14 cellular contexts compared by ENCODE assay signal in genomic region chr5:150469718-150470470, GRCh38. TPM values are rescaled to one million over a fixed set of nuclear protein-coding genes. Genes with fewer than 3 reads are reported as not detected.
DNase-seq lines count a peak whose midpoint lies in the region; ATAC-seq and TF ChIP-seq lines count a peak whose summit lies in the region.
"Had no signal": no experiment of that assay in that cellular context is flagged by ENCODE, and none has a peak within 500 bp of the region (broad histone marks: within the 10 kb centered on the region; RNA-seq: fewer than 3 reads in every experiment).

No MANE protein-coding gene starts in this region.

- POLR2A ChIA-PET in CD8-positive, alpha-beta T cell (lab: Charles Lee): no interaction called here

- no peaks in the 10 kb centered on the region for H3K4me1 ChIP-seq in CD8-positive, alpha-beta T cell (ENCODE audit: insufficient read depth, low read length)

- CTCF ChIA-PET in CD8-positive, alpha-beta T cell (lab: Charles Lee): no interaction called here

- H3K36me3 Mint-ChIP-seq in CD8-positive, alpha-beta T cell: no peaks in the 10 kb centered on the region
- H3K36me3 Mint-ChIP-seq: brain had no signal

- no peaks in the 10 kb centered on the region for H3K36me3 ChIP-seq in CD8-positive, alpha-beta T cell (ENCODE audit: insufficient read depth, low read length)

- H3K4me3 Mint-ChIP-seq in CD8-positive, alpha-beta T cell: no peak overlapping the region
- H3K4me3 Mint-ChIP-seq: brain had no signal

- H3K4me3 ChIP-seq in fibroblast of pulmonary artery (replicated peaks; ENCODE audit: low read depth, low read length) (no peak overlapping the region), skeletal muscle cell (ENCODE audit: low read depth, low read length) (no peak overlapping the region)
- H3K4me3 ChIP-seq in CD8-positive, alpha-beta T cell (ENCODE audit: low read depth, low read length): no peak overlapping the region

- no peaks in the 10 kb centered on the region for H3K9me3 Mint-ChIP-seq in CD8-positive, alpha-beta T cell

- no peak overlapping the region for H3K27ac Mint-ChIP-seq in CD8-positive, alpha-beta T cell
- H3K27ac Mint-ChIP-seq: brain had no signal

- H3K27ac ChIP-seq in CD8-positive, alpha-beta T cell (ENCODE audit: low read depth, low read length): no peak overlapping the region

- no peak for ATAC-seq in CD8-positive, alpha-beta T cell

- peaks cover 2% of the 10 kb centered on the region for H3K27me3 Mint-ChIP-seq in CD8-positive, alpha-beta T cell (ENCODE audit: low read depth)
- H3K27me3 Mint-ChIP-seq: brain had no signal

- no peak for TF ChIP-seq CTCF in fibroblast of pulmonary artery (IDR thresholded peaks at IDR 0.05; ENCODE audit: low read length, missing control alignments)
- no peak for TF ChIP-seq CTCF in CD8-positive, alpha-beta T cell (IDR thresholded peaks at IDR 0.05)

- H3K4me1 Mint-ChIP-seq in CD8-positive, alpha-beta T cell (ENCODE audit: low read depth): no peaks in the 10 kb centered on the region
- H3K4me1 Mint-ChIP-seq: brain had no signal

- no peaks in the 10 kb centered on the region for H3K27me3 ChIP-seq in CD8-positive, alpha-beta T cell (ENCODE audit: insufficient read depth, low read length)

- peak; percentile 99 for DNase-seq in HCEC 1CT
- DNase-seq in SW480 (ENCODE audit: low spot score): peak; percentile 73
- DNase-seq in fibroblast of pulmonary artery (ENCODE audit: low read depth): peak; percentile 95
- peak; percentile 89 for DNase-seq in skeletal muscle cell (ENCODE audit: low read depth)
- no peak for DNase-seq in CD8-positive, alpha-beta T cell
- no peak for DNase-seq in NCI-H510A treated with DMSO at 0.1 percent for 48 hours (lab: John Stamatoyannopoulos, UW)
- no peak for DNase-seq in activated CD4-positive, alpha-beta T cell treated with anti-CD3 and anti-CD28 coated beads, Interleukin-2, amount 50 U/mL, for 1 hour
- no peak for DNase-seq in SIG-M5 (lab: John Stamatoyannopoulos, UW)
- DNase-seq: activated CD8-positive, alpha-beta memory T cell treated with anti-CD3 and anti-CD28 coated beads, Interleukin-2, amount 50 U/mL, for 48 hours; DMS79 treated with DMSO at 0.1 percent for 48 hours; NCI-H774; stimulated activated naive CD4-positive, alpha-beta T cell treated with Interleukin-2 at 50 U/mL for 16 hours; T-helper 9 cell had no signal

- no peaks in the 10 kb centered on the region for H3K9me3 ChIP-seq in CD8-positive, alpha-beta T cell (ENCODE audit: low read length)

- intact Hi-C loops in CD8-positive, alpha-beta T cell (cut with DNase I, micrococcal nuclease): no loop called here

RNA-seq across cellular contexts. Expression of gene RPS14, which starts 20.4 kb away (rescaled TPM):
- 1,000 to 10,000 TPM; 5,604 to 5,613 TPM for total RNA-seq in CD8-positive, alpha-beta T cell

RNA-seq across cellular contexts. Expression of gene NDST1, which starts 38.0 kb away (rescaled TPM):
- under 1 TPM; 0.11 to 0.22 TPM for total RNA-seq in CD8-positive, alpha-beta T cell

RNA-seq across cellular contexts. Expression of gene CD74, which starts 57.2 kb away (rescaled TPM):
- 100 to 1,000 TPM; 401 to 411 TPM for total RNA-seq in CD8-positive, alpha-beta T cell

Comparison
In these comparisons a context has a peak if more than half of its experiments do, and no peak if none do; other contexts are left out.
1. DNase-seq: peak in HCEC 1CT (single experiment), SW480 (single experiment), fibroblast of pulmonary artery (single experiment) and skeletal muscle cell (single experiment); none in CD8-positive, alpha-beta T cell (0 of 7), NCI-H510A treated with DMSO at 0.1 percent for 48 hours (single experiment), activated CD4-positive, alpha-beta T cell treated with anti-CD3 and anti-CD28 coated beads, Interleukin-2, amount 50 U/mL, for 1 hour (single experiment) and SIG-M5 (single experiment).